ENCODE assay signal across 12 cellular contexts in the genomic region with DNA sequence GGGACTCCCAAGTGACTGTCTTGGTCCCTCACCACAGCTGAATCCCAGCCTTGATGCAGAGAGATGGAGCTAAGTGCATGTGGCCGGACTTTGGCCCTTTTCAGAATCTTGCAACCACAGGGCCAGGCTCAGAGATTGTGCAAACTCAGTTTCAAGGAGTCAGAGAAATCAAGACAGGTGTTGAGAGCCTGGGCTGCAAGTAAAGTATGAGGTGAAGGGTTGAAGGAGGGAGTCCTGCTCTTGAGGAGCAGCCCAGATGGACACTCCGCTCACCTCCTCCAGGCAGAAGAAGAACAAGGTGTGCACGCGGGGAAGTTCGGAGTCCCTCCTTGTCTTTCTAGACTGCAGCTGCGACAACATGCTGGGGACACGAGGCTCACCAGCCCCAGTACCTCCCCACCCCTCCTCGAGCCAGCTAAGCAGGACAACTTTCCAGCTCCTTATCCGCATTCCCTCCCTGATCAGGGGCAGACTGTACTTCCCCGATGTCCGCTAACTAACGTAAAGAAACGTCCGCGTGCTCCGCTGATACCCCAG. TPM values are rescaled to one million over a fixed set of nuclear protein-coding genes. Genes with fewer than 3 reads are reported as not detected.
DNase-seq lines count a peak whose midpoint lies in the region; ATAC-seq and TF ChIP-seq lines count a peak whose summit lies in the region.
"Had no signal": no experiment of that assay in that cellular context is flagged by ENCODE, and none has a peak within 500 bp of the region (broad histone marks: within the 10 kb centered on the region; RNA-seq: fewer than 3 reads in every experiment).

No MANE protein-coding gene starts in this region.

- intact Hi-C loops in left lung (cut with DNase I) (no loop called here), gastrocnemius medialis (cut with DNase I; ENCODE audit: low total_unique reads) (no loop called here), thyroid gland (cut with DNase I) (no loop called here)

- no peak overlapping the region for H3T11ph ChIP-seq in H9 (ENCODE audit: low read length)

- peak overlapping the region; percentile 62 to 82 for H3K4me3 Mint-ChIP-seq in H9
- H3K4me3 Mint-ChIP-seq: CD8-positive, alpha-beta T cell had no signal

- H3K4me2 ChIP-seq in H9 (ENCODE audit: insufficient read depth, insufficient read length, low read length), result peak overlapping the region; percentile 64

- peaks cover 11% of the 10 kb centered on the region for H3K23me2 ChIP-seq in H9 (ENCODE audit: insufficient read length, low read depth, low read length, poor library complexity, severe bottlenecking)

- no peak overlapping the region for H3K56ac ChIP-seq in H9 (ENCODE audit: insufficient read length, low read depth, low read length)

- H2BK5ac ChIP-seq in H9 (ENCODE audit: insufficient read length, low read length), result no peak overlapping the region

- DNase-seq in H9 (no peak), coronary artery (ENCODE audit: low spot score) (no peak), left lung (no peak), gastrocnemius medialis (no peak), thyroid gland (no peak), NAMALWA (ENCODE audit: low spot score) (no peak)
- DNase-seq: CD8-positive, alpha-beta T cell; hippocampal formation; NCI-H2107 had no signal

- peaks cover 34 to 36% of the 10 kb centered on the region in 2 experiments for H3K4me1 Mint-ChIP-seq in H9

- TF ChIP-seq CTCF in H9 (conservative IDR thresholded peaks at IDR 0.05) (no peak), coronary artery (IDR thresholded peaks at IDR 0.05) (no peak), left lung (IDR thresholded peaks at IDR 0.05) (no peak), gastrocnemius medialis (IDR thresholded peaks at IDR 0.05 in 4 of 5, conservative IDR thresholded peaks at IDR 0.05 in 1 of 5) (no peak), thyroid gland (IDR thresholded peaks at IDR 0.05) (no peak)

- H3K36me3 Mint-ChIP-seq in H9 (ENCODE audit: insufficient read depth in 1 of 3, low read depth in 3 of 3), result peaks cover 0 to 11% (median 2%) of the 10 kb centered on the region in 3 experiments; a peak in 3 of 7 replicates
- H3K36me3 Mint-ChIP-seq: CD8-positive, alpha-beta T cell had no signal

- H2AFZ ChIP-seq in H9 (ENCODE audit: low read length), result no peak overlapping the region

- H4K8ac ChIP-seq in H9 (replicated peaks; ENCODE audit: insufficient read length, low read depth, low read length), result no peak overlapping the region

- peaks cover 0 to 14% of the 10 kb centered on the region in 2 experiments; a peak in 2 of 5 replicates for H3K9me3 Mint-ChIP-seq in H9
- H3K9me3 Mint-ChIP-seq: CD8-positive, alpha-beta T cell had no signal

- no peaks in the 10 kb centered on the region for H3K79me1 ChIP-seq in H9 (ENCODE audit: insufficient read depth, low read depth, low read length, poor library complexity, severe bottlenecking)

- peak overlapping the region; percentile 72 for H3K4me3 ChIP-seq in coronary artery
- peak overlapping the region; percentile 13 to 16 for H3K4me3 ChIP-seq in left lung
- peak overlapping the region; percentile 36 to 51 (median 42) for H3K4me3 ChIP-seq in gastrocnemius medialis
- H3K4me3 ChIP-seq in thyroid gland (replicated peaks in 1 of 3), result peak overlapping the region in 1 of 3 donors; percentile 13

- peak overlapping the region; percentile 1 for H3K9ac ChIP-seq in H9 (ENCODE audit: extremely low read depth, insufficient read length, low read length)

- H3K27me3 Mint-ChIP-seq in H9 (ENCODE audit: low read depth), result peaks cover 76% of the 10 kb centered on the region

- H3K36me3 ChIP-seq in left lung (no peaks in the 10 kb centered on the region), gastrocnemius medialis (no peaks in the 10 kb centered on the region), thyroid gland (no peaks in the 10 kb centered on the region)
- H3K36me3 ChIP-seq: Peyer's patch had no signal

- in situ Hi-C loops in gastrocnemius medialis (cut with MboI; ENCODE audit: low sequenced_read_pairs in 4 of 4), result no loop called here

- ATAC-seq in left lung (peak; percentile 74), gastrocnemius medialis (no peak), HG03025 (IDR thresholded peaks at IDR 0.05; ENCODE audit: low FRiP score, unreplicated experiment) (no peak), GM18520 (IDR thresholded peaks at IDR 0.05; ENCODE audit: unreplicated experiment) (no peak)
- ATAC-seq: CD8-positive, alpha-beta T cell had no signal

- peak overlapping the region; percentile 27; the same call in 1 of the 2 replicates for H3K14ac ChIP-seq in H9 (ENCODE audit: insufficient read depth, low read length)

- H3K23ac ChIP-seq in H9 (ENCODE audit: insufficient read length, low read depth, low read length), result no peak overlapping the region

- H4K5ac ChIP-seq in H9 (ENCODE audit: insufficient read length, low read depth, low read length), result no peak overlapping the region

- H3K4me1 ChIP-seq in H9 (ENCODE audit: insufficient read depth, low read length) (peaks cover 3% of the 10 kb centered on the region; the same call in 1 of the 2 replicates), left lung (peaks cover 0 to 3% of the 10 kb centered on the region in 2 donors), gastrocnemius medialis (peaks cover 0 to 10% of the 10 kb centered on the region in 2 donors), thyroid gland (peaks cover 0 to 14% of the 10 kb centered on the region in 2 donors)

- TF ChIP-seq POLR2A in gastrocnemius medialis (IDR thresholded peaks at IDR 0.05) (no peak), thyroid gland (IDR thresholded peaks at IDR 0.05) (no peak)

- no peak overlapping the region for H3K27ac Mint-ChIP-seq in H9
- H3K27ac Mint-ChIP-seq: CD8-positive, alpha-beta T cell had no signal

- H2BK120ac ChIP-seq in H9 (ENCODE audit: low read depth, low read length, poor library complexity, severe bottlenecking), result no peak overlapping the region

- no peak overlapping the region for H2BK15ac ChIP-seq in H9 (ENCODE audit: low read depth, low read length)

- no peak overlapping the region for H2AK5ac ChIP-seq in H9 (ENCODE audit: insufficient read length, low read length)

- no peak overlapping the region for H3K27ac ChIP-seq in H9 (ENCODE audit: insufficient read length, low read depth, low read length)
- peak overlapping the region in 1 of 2 donors; percentile 3 for H3K27ac ChIP-seq in coronary artery
- H3K27ac ChIP-seq in left lung, result no peak overlapping the region
- no peak overlapping the region for H3K27ac ChIP-seq in gastrocnemius medialis
- H3K27ac ChIP-seq in thyroid gland, result no peak overlapping the region
- H3K27ac ChIP-seq: Peyer's patch had no signal

- no peak overlapping the region for H2BK20ac ChIP-seq in H9 (ENCODE audit: low read depth, low read length, poor library complexity, severe bottlenecking)

- no peaks in the 10 kb centered on the region for H4K20me1 ChIP-seq in H9 (ENCODE audit: control insufficient read depth, insufficient read depth, insufficient read length)

- WGBS in H9 (ENCODE audit: extremely low coverage, insufficient read length, low lambda C conversion rate), result no CpG with 5 or more reads among the region's 16 CpGs
- 16 to 58% methylated on average over 5 to 16 of the region's 16 CpGs for WGBS in thyroid gland, 2 donors

- no peaks in the 10 kb centered on the region for H3K79me2 ChIP-seq in H9 (ENCODE audit: insufficient read depth, low read length)

- H2BK12ac ChIP-seq in H9 (ENCODE audit: insufficient read length, low read depth, low read length), result no peak overlapping the region

- no peak overlapping the region for H3K18ac ChIP-seq in H9 (ENCODE audit: insufficient read length, low read depth, low read length)

- H4K91ac ChIP-seq in H9 (ENCODE audit: insufficient read length, low read depth, low read length), result no peak overlapping the region

- H3K27me3 ChIP-seq in H9 (ENCODE audit: insufficient read depth, low read length) (peaks cover 22% of the 10 kb centered on the region), left lung (peaks cover 0 to 53% of the 10 kb centered on the region in 2 donors), gastrocnemius medialis (peaks cover 6 to 34% (median 20%) of the 10 kb centered on the region in 3 donors), thyroid gland (no peaks in the 10 kb centered on the region)
- H3K27me3 ChIP-seq: Peyer's patch had no signal

- no peaks in the 10 kb centered on the region for H3K9me3 ChIP-seq in H9 (ENCODE audit: control insufficient read depth, low read depth, low read length)
- no peaks in the 10 kb centered on the region for H3K9me3 ChIP-seq in left lung
- no peaks in the 10 kb centered on the region for H3K9me3 ChIP-seq in gastrocnemius medialis
- no peaks in the 10 kb centered on the region for H3K9me3 ChIP-seq in thyroid gland
- H3K9me3 ChIP-seq: Peyer's patch had no signal

- H3K4ac ChIP-seq in H9 (ENCODE audit: low read depth, low read length), result no peak overlapping the region

RNA-seq across cellular contexts. Expression of a gene that starts 6.4 kb away (rescaled TPM):
- 12.2 and 13.6 TPM in 2 replicates for total RNA-seq in H9 (2021)
- total RNA-seq in left lung, result 10 to 100 TPM; 14.0 to 39.3 TPM
- 1 to 10 TPM; 2.0 to 9.4 (median 7.6) TPM for total RNA-seq in gastrocnemius medialis
- total RNA-seq in thyroid gland, result 10 to 100 TPM in 3 of 4 donors, 1 to 10 TPM in 1; 8.5 to 27.2 (median 11.6) TPM
- total RNA-seq: CD8-positive, alpha-beta T cell had no signal
